In the genomic region with DNA sequence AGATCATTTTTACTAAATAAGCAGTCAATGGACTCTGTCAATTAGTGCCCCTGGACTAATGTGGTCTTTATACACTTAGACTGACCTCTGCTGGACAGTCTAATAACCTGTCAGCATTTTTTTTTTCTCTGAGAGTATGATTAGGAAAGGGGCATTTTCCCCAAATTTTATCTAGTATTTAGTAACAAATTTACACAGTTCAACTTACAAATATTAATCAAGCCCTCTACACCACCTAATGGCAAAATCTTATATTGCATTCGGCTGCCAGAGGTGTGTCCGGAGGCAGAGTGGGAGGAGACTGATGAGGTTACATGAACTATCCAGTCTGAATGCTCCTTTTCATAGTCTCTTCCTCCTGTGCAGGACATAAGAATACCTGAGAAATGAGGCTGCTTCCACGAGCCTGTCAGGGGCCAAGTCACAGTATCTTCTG, we compare ENCODE assay signal across 8 cellular contexts. TPM values are rescaled to one million over a fixed set of nuclear protein-coding genes. Genes with fewer than 3 reads are reported as not detected.
DNase-seq lines count a peak whose midpoint lies in the region; ATAC-seq and TF ChIP-seq lines count a peak whose summit lies in the region.

No MANE protein-coding gene starts in this region.

- H3K9ac ChIP-seq in Karpas-422 (ENCODE audit: low read length) (peak overlapping the region; percentile 21; the same call in 1 of the 2 replicates), SK-N-MC (ENCODE audit: insufficient read length) (no peak overlapping the region)

- H3K4me3 ChIP-seq in DOHH2 (ENCODE audit: low read length) (no peak overlapping the region), Karpas-422 (ENCODE audit: low read length) (no peak overlapping the region), SK-N-MC (no peak overlapping the region), right atrium auricular region (no peak overlapping the region)

- H3K27me3 ChIP-seq in DOHH2 (ENCODE audit: control insufficient read depth, low read length): no peaks in the 10 kb centered on the region
- H3K27me3 ChIP-seq in Karpas-422 (ENCODE audit: low read length): no peaks in the 10 kb centered on the region
- no peaks in the 10 kb centered on the region for H3K27me3 ChIP-seq in right atrium auricular region

- H3K4me2 ChIP-seq in DOHH2 (ENCODE audit: low read length): peak overlapping the region; percentile 38; the same call in 1 of the 2 replicates
- peak overlapping the region; percentile 37 for H3K4me2 ChIP-seq in Karpas-422 (ENCODE audit: low read depth, low read length, poor library complexity, severe bottlenecking)

- H3K79me2 ChIP-seq in DOHH2 (ENCODE audit: control insufficient read depth, low read length) (no peaks in the 10 kb centered on the region), Karpas-422 (ENCODE audit: low read length) (no peaks in the 10 kb centered on the region)

- H3F3A ChIP-seq in DOHH2 (ENCODE audit: control insufficient read depth, insufficient read depth): peaks cover 2% of the 10 kb centered on the region; the same call in 1 of the 2 replicates

- H2AFZ ChIP-seq in Karpas-422 (ENCODE audit: low read length): 0 out of 2 replicates have a peak overlapping the region, but pooled peaks have one; percentile 58

- TF ChIP-seq CTCF in DOHH2 (IDR thresholded peaks at IDR 0.05; ENCODE audit: low read depth, low read length, poor library complexity, severe bottlenecking) (peak; percentile 76), right atrium auricular region (IDR thresholded peaks at IDR 0.05) (peak; percentile 14 to 77)

- DNase-seq in Karpas-422 (peak; percentile 90), SK-N-MC (ENCODE audit: low read depth, low spot score) (peak; percentile 10), right atrium auricular region (ENCODE audit: low spot score) (peak; percentile 69), smooth muscle cell of the brain vasculature (ENCODE audit: low read depth, low spot score) (peak; percentile 24), cortex of kidney (lab: John Stamatoyannopoulos, UW) (no peak)
- peak; percentile 17 for DNase-seq in activated naive CD8-positive, alpha-beta T cell treated with anti-CD3 and anti-CD28 coated beads, Interleukin-2, amount 50 U/mL, for 16 hours (ENCODE audit: low read depth, low spot score)

- no peaks in the 10 kb centered on the region for H4K20me1 ChIP-seq in DOHH2 (ENCODE audit: control insufficient read depth, insufficient read depth, low read depth, low read length)
- H4K20me1 ChIP-seq in Karpas-422 (ENCODE audit: insufficient read depth, low read depth, low read length): no peaks in the 10 kb centered on the region

- peaks cover 11% of the 10 kb centered on the region for H3K36me3 ChIP-seq in DOHH2 (ENCODE audit: control insufficient read depth, low read length)
- H3K36me3 ChIP-seq in Karpas-422 (ENCODE audit: insufficient read depth, low read length): peaks cover 8% of the 10 kb centered on the region; the same call in 1 of the 2 replicates
- H3K36me3 ChIP-seq in SK-N-MC (ENCODE audit: insufficient read depth, low read length): no peaks in the 10 kb centered on the region
- peaks cover 18% of the 10 kb centered on the region for H3K36me3 ChIP-seq in right atrium auricular region

- no peak overlapping the region for H3K27ac ChIP-seq in DOHH2 (ENCODE audit: low read depth, low read length)
- H3K27ac ChIP-seq in Karpas-422 (ENCODE audit: low read length): no peak overlapping the region
- H3K27ac ChIP-seq in SK-N-MC: no peak overlapping the region
- no peak overlapping the region for H3K27ac ChIP-seq in right atrium auricular region

- H3K9me2 ChIP-seq in DOHH2 (replicated peaks; ENCODE audit: control insufficient read depth, low read length): no peaks in the 10 kb centered on the region
- H3K9me2 ChIP-seq in Karpas-422 (replicated peaks; ENCODE audit: insufficient read depth, low read length): no peaks in the 10 kb centered on the region

- peak; percentile 64 for ATAC-seq in GM21526 (IDR thresholded peaks at IDR 0.05; ENCODE audit: low FRiP score, unreplicated experiment)

- H3K4me1 ChIP-seq in DOHH2 (ENCODE audit: control insufficient read depth, low read length): peaks cover 18% of the 10 kb centered on the region
- peaks cover 18% of the 10 kb centered on the region for H3K4me1 ChIP-seq in Karpas-422 (ENCODE audit: low read length)
- no peaks in the 10 kb centered on the region for H3K4me1 ChIP-seq in right atrium auricular region

- H3K9me3 ChIP-seq in DOHH2 (ENCODE audit: control insufficient read depth, insufficient read depth, low read length) (no peaks in the 10 kb centered on the region), Karpas-422 (ENCODE audit: low read length) (no peaks in the 10 kb centered on the region), SK-N-MC (ENCODE audit: low read depth, low read length) (no peaks in the 10 kb centered on the region), right atrium auricular region (no peaks in the 10 kb centered on the region)

RNA-seq across cellular contexts. Expression of gene COLQ, which starts 36.0 kb away (rescaled TPM):
- total RNA-seq in Karpas-422 (2014; rRNA removed; shearing (Covaris generic); ENCODE audit: low replicate concordance): 2.6 and 8.9 TPM in 2 replicates
- 10 to 100 TPM; 24.3 to 38.3 TPM for total RNA-seq in right atrium auricular region

RNA-seq across cellular contexts. Expression of gene HACL1, which starts 43.8 kb away (rescaled TPM):
- total RNA-seq in Karpas-422 (2014; rRNA removed; shearing (Covaris generic); ENCODE audit: low replicate concordance): 52.7 and 58.9 TPM in 2 replicates
- 10 to 100 TPM; 12.3 to 13.2 TPM for total RNA-seq in right atrium auricular region

RNA-seq across cellular contexts. Expression of gene BTD, which starts 44.0 kb away (rescaled TPM):
- 5.2 and 7.1 TPM in 2 replicates for total RNA-seq in Karpas-422 (2014; rRNA removed; shearing (Covaris generic); ENCODE audit: low replicate concordance)
- 10 to 100 TPM; 10.3 to 16.2 TPM for total RNA-seq in right atrium auricular region
